Comparison of ENCODE assay signal across 13 cellular contexts in genomic region chr3:195885036-195885871, GRCh38. TPM values are rescaled to one million over a fixed set of nuclear protein-coding genes. Genes with fewer than 3 reads are reported as not detected.
DNase-seq lines count a peak whose midpoint lies in the region; ATAC-seq and TF ChIP-seq lines count a peak whose summit lies in the region.
"Had no signal": no experiment of that assay in that cellular context is flagged by ENCODE, and none has a peak within 500 bp of the region (broad histone marks: within the 10 kb centered on the region; RNA-seq: fewer than 3 reads in every experiment).

No MANE protein-coding gene starts in this region.

- peaks cover 29% of the 10 kb centered on the region for H3K4me1 Mint-ChIP-seq in neural crest cell

- intact Hi-C loops in Right ventricle myocardium superior (cut with DNase I) = no loop called here

- peak overlapping the region; percentile 51 for H3K4me3 ChIP-seq in BLaER1
- H3K4me3 ChIP-seq in RWPE2 (ENCODE audit: severe bottlenecking) = no peak overlapping the region

- H3K27ac Mint-ChIP-seq in neural crest cell (ENCODE audit: unreplicated experiment) = peak overlapping the region; percentile 35
- H3K27ac Mint-ChIP-seq: activated CD8-positive, alpha-beta T cell treated with anti-CD3 and anti-CD28 coated beads, Interleukin-2, amount 10 ng/mL, durations not matched to agents 7 days and 5 days had no signal

- no peaks in the 10 kb centered on the region for H3K27me3 Mint-ChIP-seq in neural crest cell (ENCODE audit: low read depth)
- H3K27me3 Mint-ChIP-seq: activated naive CD4-positive, alpha-beta T cell treated with anti-CD3 and anti-CD28 coated beads, Interleukin-2, amount 50 U/mL, for 24 hours had no signal

- H3K4me3 Mint-ChIP-seq in neural crest cell = no peak overlapping the region
- H3K4me3 Mint-ChIP-seq: activated CD8-positive, alpha-beta T cell treated with anti-CD3 and anti-CD28 coated beads, Interleukin-2, amount 10 ng/mL, durations not matched to agents 7 days and 5 days; activated naive CD4-positive, alpha-beta T cell treated with anti-CD3 and anti-CD28 coated beads, Interleukin-2, amount 50 U/mL, for 24 hours had no signal

- peak overlapping the region; percentile 94 for H3K4me2 ChIP-seq in BLaER1
- H3K4me2 ChIP-seq: KMS-11 had no signal

- H3K27ac ChIP-seq in BLaER1 (peak overlapping the region; percentile 73), RWPE2 (ENCODE audit: poor library complexity, severe bottlenecking) (peak overlapping the region; percentile 45)
- H3K27ac ChIP-seq: KMS-11 had no signal

- no peaks in the 10 kb centered on the region for H3K9me3 Mint-ChIP-seq in neural crest cell
- H3K9me3 Mint-ChIP-seq: activated naive CD4-positive, alpha-beta T cell treated with anti-CD3 and anti-CD28 coated beads, Interleukin-2, amount 50 U/mL, for 24 hours had no signal

- peaks cover 49% of the 10 kb centered on the region for H4K20me1 ChIP-seq in BLaER1

- no peaks in the 10 kb centered on the region for H3K9me3 ChIP-seq in BLaER1
- H3K9me3 ChIP-seq in RWPE2 (ENCODE audit: severe bottlenecking) = no peaks in the 10 kb centered on the region

- no peak for TF ChIP-seq CTCF in RWPE2 (IDR thresholded peaks at IDR 0.05; ENCODE audit: poor library complexity, severe bottlenecking)
- no peak for TF ChIP-seq CTCF in neural crest cell (conservative IDR thresholded peaks at IDR 0.05)

- DNase-seq in RWPE2 (ENCODE audit: low spot score) (peak; percentile 58), Right ventricle myocardium superior (peak; percentile 54), neural crest cell (ENCODE audit: low read depth, low spot score) (no peak), NCI-H748 treated with DMSO at 0.1 percent for 48 hours (lab: John Stamatoyannopoulos, UW) (no peak), NCI-H1436 treated with DMSO at 0.1 percent for 48 hours (lab: John Stamatoyannopoulos, UW) (no peak)
- no peak for DNase-seq in stimulated activated CD4-positive, alpha-beta T cell treated with anti-CD3 and anti-CD28 coated beads, Interleukin-15, amount 100 ng/mL, for 24 hours
- DNase-seq: activated CD8-positive, alpha-beta T cell treated with anti-CD3 and anti-CD28 coated beads, Interleukin-2, amount 10 ng/mL, durations not matched to agents 7 days and 5 days; NCI-H2171 treated with DMSO at 0.1 percent for 48 hours; T-helper 9 cell had no signal

- peaks cover 39% of the 10 kb centered on the region for H3K36me3 ChIP-seq in BLaER1
- H3K36me3 ChIP-seq in RWPE2 (ENCODE audit: low read depth) = peaks cover 48% of the 10 kb centered on the region

- no peak for ATAC-seq in RWPE2 (ENCODE audit: low read depth)
- peak; percentile 76 for ATAC-seq in Right ventricle myocardium superior (ENCODE audit: poor library complexity)
- ATAC-seq in GM18858 (IDR thresholded peaks at IDR 0.05; ENCODE audit: unreplicated experiment) = no peak
- ATAC-seq: activated CD8-positive, alpha-beta T cell treated with anti-CD3 and anti-CD28 coated beads, Interleukin-2, amount 10 ng/mL, durations not matched to agents 7 days and 5 days had no signal

- H3K4me1 ChIP-seq in BLaER1 = peaks cover 81% of the 10 kb centered on the region
- no peaks in the 10 kb centered on the region for H3K4me1 ChIP-seq in RWPE2 (ENCODE audit: insufficient read depth, poor library complexity, severe bottlenecking)

- H3K36me3 Mint-ChIP-seq in neural crest cell (ENCODE audit: low read depth) = peaks cover 3% of the 10 kb centered on the region
- H3K36me3 Mint-ChIP-seq: activated naive CD4-positive, alpha-beta T cell treated with anti-CD3 and anti-CD28 coated beads, Interleukin-2, amount 50 U/mL, for 24 hours had no signal

- H3K27me3 ChIP-seq in BLaER1 (no peaks in the 10 kb centered on the region), RWPE2 (ENCODE audit: insufficient read depth, poor library complexity, severe bottlenecking) (no peaks in the 10 kb centered on the region)

- peak overlapping the region; percentile 73 for H3K9ac ChIP-seq in BLaER1
- H3K9ac ChIP-seq: KMS-11 had no signal

RNA-seq across cellular contexts. Expression of gene TNK2, which starts 23.1 kb away (rescaled TPM):
- total RNA-seq in Right ventricle myocardium superior (26.7 TPM), neural crest cell (46.3 and 54.9 TPM in 2 replicates)

Comparison
In these comparisons a context has a peak if more than half of its experiments do, and no peak if none do; other contexts are left out.
1. DNase-seq: peak in RWPE2 (single experiment) and Right ventricle myocardium superior (single experiment); none in neural crest cell (single experiment), NCI-H748 treated with DMSO at 0.1 percent for 48 hours (single experiment), NCI-H1436 treated with DMSO at 0.1 percent for 48 hours (single experiment) and stimulated activated CD4-positive, alpha-beta T cell treated with anti-CD3 and anti-CD28 coated beads, Interleukin-15, amount 100 ng/mL, for 24 hours (single experiment).